ENCODE assay signal across 1 cellular context in the genomic region with DNA sequence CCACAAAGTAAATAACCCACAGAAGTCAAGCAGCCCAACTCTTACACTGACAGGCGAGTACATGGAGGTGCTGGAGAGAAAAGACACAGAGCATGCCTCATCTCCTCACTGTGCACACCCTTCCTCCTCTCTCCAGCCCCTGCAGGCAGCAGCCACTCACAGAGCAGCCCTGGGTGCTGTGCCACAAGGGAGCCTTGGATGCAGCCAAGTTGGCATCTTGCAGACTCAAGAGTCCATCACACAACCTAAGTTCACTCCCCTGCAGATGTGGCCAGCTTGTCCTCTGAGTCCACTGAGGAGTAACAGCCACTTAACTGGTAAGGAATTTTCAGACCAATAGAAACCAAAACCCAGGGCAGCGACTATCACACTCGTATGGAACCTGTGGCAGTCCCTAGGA.
TF ChIP-seq lines count a peak whose summit lies in the region.

No MANE protein-coding gene starts in this region.

TF ChIP-seq in H1, 55 proteins besides CTCF, POLR2A, EP300 and RAD21:
- no peak for TF ChIP-seq TBP (IDR thresholded peaks at IDR 0.05; ENCODE audit: low read depth, low read length)
- TF ChIP-seq, protein P1, sequence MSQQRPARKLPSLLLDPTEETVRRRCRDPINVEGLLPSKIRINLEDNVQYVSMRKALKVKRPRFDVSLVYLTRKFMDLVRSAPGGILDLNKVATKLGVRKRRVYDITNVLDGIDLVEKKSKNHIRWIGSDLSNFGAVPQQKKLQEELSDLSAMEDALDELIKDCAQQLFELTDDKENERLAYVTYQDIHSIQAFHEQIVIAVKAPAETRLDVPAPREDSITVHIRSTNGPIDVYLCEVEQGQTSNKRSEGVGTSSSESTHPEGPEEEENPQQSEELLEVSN (IDR thresholded peaks at IDR 0.05), result no peak
- TF ChIP-seq HDAC6 (IDR thresholded peaks at IDR 0.05; ENCODE audit: low read depth, low read length), result no peak
- TF ChIP-seq NANOG (IDR thresholded peaks at IDR 0.05; ENCODE audit: insufficient read depth, low read depth, low read length, poor library complexity, severe bottlenecking), result no peak
- TF ChIP-seq CTBP2 (IDR thresholded peaks at IDR 0.05; ENCODE audit: borderline replicate concordance, insufficient read depth, insufficient read length, low read length), result no peak
- no peak for TF ChIP-seq CBX8 (IDR thresholded peaks at IDR 0.05; ENCODE audit: borderline replicate concordance, low read depth, low read length)
- no peak for TF ChIP-seq SIX5 (IDR thresholded peaks at IDR 0.05; ENCODE audit: low read depth, low read length)
